Comparison of ENCODE assay signal across 31 cellular contexts in the genomic region with DNA sequence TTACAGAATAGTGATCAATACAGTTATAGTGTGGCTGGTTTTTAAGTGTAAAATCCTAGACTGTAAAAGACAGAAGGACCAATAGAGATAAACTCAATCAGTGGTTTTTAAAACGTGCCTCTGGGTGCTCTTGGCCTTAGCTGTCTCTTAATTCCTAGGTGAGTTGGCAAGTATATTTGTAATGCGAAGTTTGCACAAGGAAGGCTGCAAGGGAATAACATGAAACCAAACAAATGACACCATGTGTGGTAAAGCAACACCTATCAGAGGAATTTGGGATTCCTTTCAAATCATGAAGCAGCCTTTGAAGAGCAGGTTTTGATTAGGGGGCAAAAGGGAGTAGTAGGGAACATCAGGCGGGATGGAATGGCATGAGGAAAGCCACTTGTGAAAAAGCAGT.
"Had no signal": no experiment of that assay in that cellular context is flagged by ENCODE, and none has a peak within 500 bp of the region (broad histone marks: within the 10 kb centered on the region; RNA-seq: fewer than 3 reads in every experiment).

No MANE protein-coding gene starts in this region.

- DNase-seq: activated B cell treated with CpG ODN at 0.5 μM for 24 hours; activated CD4-positive, alpha-beta T cell treated with anti-CD3 and anti-CD28 coated beads for 48 hours; activated CD4-positive, alpha-beta T cell treated with anti-CD3 and anti-CD28 coated beads, Interleukin-2, amount 50 U/mL, for 1 hour; activated CD4-positive, alpha-beta T cell treated with anti-CD3 and anti-CD28 coated beads, Interleukin-2, amount 50 U/mL, for 48 hours; activated CD8-positive, alpha-beta memory T cell treated with anti-CD3 and anti-CD28 coated beads for 24 hours; activated CD8-positive, alpha-beta T cell treated with anti-CD3 and anti-CD28 coated beads for 36 hours; activated effector memory CD4-positive, alpha-beta T cell treated with Interleukin-2 at 50 U/mL for 16 hours; activated gamma-delta T cell treated with Interleukin-2 at 50 U/mL for 16 hours; activated naive CD4-positive, alpha-beta T cell treated with anti-CD3 and anti-CD28 coated beads, Interleukin-2, amount 50 U/mL, for 16 hours; activated naive CD4-positive, alpha-beta T cell treated with Interleukin-2 at 50 U/mL for 16 hours; activated T-cell treated with anti-CD3 and anti-CD28 coated beads, Interleukin-2, amount 50 U/mL, for 4 hours; amniotic stem cell; aorta; body of pancreas; central memory CD4-positive, alpha-beta T cell; cerebellar nuclear complex; colonic mucosa; effector CD8-positive, alpha-beta T cell; foreskin fibroblast; SW 1271; T-helper 1 cell; T-helper 17 cell; T1000; WERI-Rb-1 had no signal

- H3K4me3 ChIP-seq: body of pancreas, cardiac muscle cell, colonic mucosa had no signal

- H3K36me3 ChIP-seq: cardiac muscle cell, colonic mucosa, WERI-Rb-1 had no signal

- ATAC-seq: activated CD4-positive, CD25-positive, alpha-beta regulatory T cell treated with anti-CD3 and anti-CD28 coated beads, Interleukin-2, amount 50 U/mL, for 24 hours; activated CD8-positive, alpha-beta T cell treated with anti-CD3 and anti-CD28 coated beads for 36 hours; activated T-cell treated with anti-CD3 and anti-CD28 coated beads, Interleukin-2, amount 50 U/mL, for 4 hours; activated T-helper 17 cell treated with anti-CD3 and anti-CD28 coated beads, Interleukin-2, amount 50 U/mL, for 72 hours; body of pancreas; esophagus mucosa; T-helper 17 cell had no signal

- H3K4me1 ChIP-seq: body of pancreas, colonic mucosa had no signal

- H3K27ac ChIP-seq: body of pancreas, cardiac muscle cell, colonic mucosa, WERI-Rb-1 had no signal

- FAIRE-seq: endometrium, endothelial cell of umbilical vein, frontal cortex had no signal

- H3K9me3 ChIP-seq: body of pancreas, colonic mucosa had no signal

- H3K27me3 ChIP-seq: body of pancreas, cardiac muscle cell, colonic mucosa had no signal
